Comparison of ENCODE assay signal across 23 cellular contexts in genomic region chr10:3100856-3101640, GRCh38.
"Had no signal": no experiment of that assay in that cellular context is flagged by ENCODE, and none has a peak within 500 bp of the region (broad histone marks: within the 10 kb centered on the region; RNA-seq: fewer than 3 reads in every experiment).

No MANE protein-coding gene starts in this region.

- H3K27me3 ChIP-seq: breast epithelium, dorsolateral prefrontal cortex, heart left ventricle, left lung, right atrium auricular region had no signal

- H3K27ac ChIP-seq: breast epithelium, heart left ventricle, left lung, prostate gland, right atrium auricular region had no signal

- H3K4me3 ChIP-seq: breast epithelium, dorsolateral prefrontal cortex, heart left ventricle, left lung, prostate gland, right atrium auricular region had no signal

- H3K36me3 ChIP-seq: breast epithelium, prostate gland had no signal

- H3K27me3 Mint-ChIP-seq: activated CD4-positive, alpha-beta T cell treated with anti-CD3 and anti-CD28 coated beads for 36 hours; activated T-helper 17 cell treated with anti-CD3 and anti-CD28 coated beads, Interleukin-2, amount 50 U/mL, for 72 hours; naive B cell; stimulated activated naive CD8-positive, alpha-beta T cell treated with anti-CD3 and anti-CD28 coated beads, Interleukin-15, Interleukin-2, amounts not matched to agents 100 ng/mL and 50 ng/mL, for 24 hours; T-helper 17 cell; type B pancreatic cell had no signal

- H3K27ac Mint-ChIP-seq: activated CD4-positive, alpha-beta T cell treated with anti-CD3 and anti-CD28 coated beads for 36 hours; activated T-helper 17 cell treated with anti-CD3 and anti-CD28 coated beads, Interleukin-2, amount 50 U/mL, for 72 hours; stimulated activated naive CD8-positive, alpha-beta T cell treated with anti-CD3 and anti-CD28 coated beads, Interleukin-15, Interleukin-2, amounts not matched to agents 100 ng/mL and 50 ng/mL, for 24 hours; T-helper 17 cell; type B pancreatic cell had no signal

- DNase-seq: activated CD4-positive, alpha-beta T cell treated with anti-CD3 and anti-CD28 coated beads for 36 hours; activated CD4-positive, alpha-beta T cell treated with anti-CD3 and anti-CD28 coated beads, Interleukin-2, amount 50 U/mL, for 48 hours; activated naive CD4-positive, alpha-beta T cell; activated T-cell treated with anti-CD3 and anti-CD28 coated beads, Interleukin-2, amount 50 U/mL, for 1 hour; endodermal cell; left lung; mammary epithelial cell; naive B cell; stimulated activated CD4-positive, alpha-beta T cell treated with anti-CD3 and anti-CD28 coated beads, Interleukin-2, amount 100 ng/mL, for 24 hours; T-helper 17 cell had no signal

- ATAC-seq: activated CD4-positive, alpha-beta T cell treated with anti-CD3 and anti-CD28 coated beads for 36 hours; activated T-helper 17 cell treated with anti-CD3 and anti-CD28 coated beads, Interleukin-2, amount 50 U/mL, for 72 hours; heart left ventricle; left lung; T-helper 17 cell; WTC11 had no signal

- H3K9me3 Mint-ChIP-seq: activated T-helper 17 cell treated with anti-CD3 and anti-CD28 coated beads, Interleukin-2, amount 50 U/mL, for 72 hours; endodermal cell; naive B cell; neural crest cell; stimulated activated naive CD8-positive, alpha-beta T cell treated with anti-CD3 and anti-CD28 coated beads, Interleukin-15, Interleukin-2, amounts not matched to agents 100 ng/mL and 50 ng/mL, for 24 hours; type B pancreatic cell; WTC11 had no signal

- H3K9me3 ChIP-seq: breast epithelium, heart left ventricle, left lung, prostate gland, right atrium auricular region had no signal

- FAIRE-seq: colon, frontal cortex, TTC549 had no signal

- H3K4me3 Mint-ChIP-seq: activated CD4-positive, alpha-beta T cell treated with anti-CD3 and anti-CD28 coated beads for 36 hours; activated T-helper 17 cell treated with anti-CD3 and anti-CD28 coated beads, Interleukin-2, amount 50 U/mL, for 72 hours; endodermal cell; naive B cell; neural crest cell; stimulated activated naive CD8-positive, alpha-beta T cell treated with anti-CD3 and anti-CD28 coated beads, Interleukin-15, Interleukin-2, amounts not matched to agents 100 ng/mL and 50 ng/mL, for 24 hours; T-helper 17 cell; type B pancreatic cell; WTC11 had no signal
